ENCODE assay signal across 1 cellular context in genomic region chr7:5777932-5778331, GRCh38.
TF ChIP-seq lines count a peak whose summit lies in the region.

No MANE protein-coding gene starts in this region.

TF ChIP-seq in IMR-90, 13 proteins besides CTCF, POLR2A, EP300 and RAD21:
- TF ChIP-seq MXI1 (IDR thresholded peaks at IDR 0.05; ENCODE audit: borderline replicate concordance, low read depth, low read length) (no peak), FOS (IDR thresholded peaks at IDR 0.05; ENCODE audit: low read depth, low read length) (no peak), BHLHE40 (IDR thresholded peaks at IDR 0.05; ENCODE audit: low read depth, low read length) (no peak), CHD1 (IDR thresholded peaks at IDR 0.05; ENCODE audit: low read depth, low read length) (no peak), RCOR1 (IDR thresholded peaks at IDR 0.05; ENCODE audit: insufficient replicate concordance, low read length) (no peak), USF2 (IDR thresholded peaks at IDR 0.05; ENCODE audit: low read depth, low read length) (no peak), ELK1 (IDR thresholded peaks at IDR 0.05; ENCODE audit: borderline replicate concordance, low read depth, low read length) (no peak), NFE2L2 (IDR thresholded peaks at IDR 0.05; ENCODE audit: low read depth, low read length) (no peak), MAFK (IDR thresholded peaks at IDR 0.05; ENCODE audit: low read depth, low read length) (no peak), SMC3 (IDR thresholded peaks at IDR 0.05; ENCODE audit: low read depth, low read length) (no peak), CEBPB (IDR thresholded peaks at IDR 0.05; ENCODE audit: low read depth, low read length) (no peak), MAZ (IDR thresholded peaks at IDR 0.05; ENCODE audit: borderline replicate concordance, low read depth, low read length) (no peak), RFX5 (IDR thresholded peaks at IDR 0.05; ENCODE audit: low read depth, low read length) (no peak)
TF ChIP-seq in IMR-90: peak in this region for 0.
